ENCODE assay signal across 32 cellular contexts in genomic region chr9:20630241-20630943, GRCh38.
"Had no signal": no experiment of that assay in that cellular context is flagged by ENCODE, and none has a peak within 500 bp of the region (broad histone marks: within the 10 kb centered on the region; RNA-seq: fewer than 3 reads in every experiment).

No MANE protein-coding gene starts in this region.

- H3K4me1 ChIP-seq: esophagus squamous epithelium, upper lobe of right lung had no signal

- H3K27me3 ChIP-seq: esophagus squamous epithelium, neutrophil, tibial artery, upper lobe of right lung had no signal

- H3K4me3 ChIP-seq: esophagus squamous epithelium, tibial artery, upper lobe of right lung had no signal

- H3K9me3 ChIP-seq: esophagus squamous epithelium, neutrophil, tibial artery, upper lobe of right lung had no signal

- H3K27me3 Mint-ChIP-seq: progenitor cell of endocrine pancreas had no signal

- H3K36me3 ChIP-seq: esophagus squamous epithelium, neutrophil, tibial artery, upper lobe of right lung had no signal

- H3K36me3 Mint-ChIP-seq: activated naive CD8-positive, alpha-beta T cell treated with anti-CD3 and anti-CD28 coated beads for 36 hours; mesothelial cell of epicardium; naive B cell; stimulated activated memory B cell treated with anti-CD40 and anti-IgM and Interleukin-4, amounts not matched to agents 10 μg/mL and 1 μg/mL and 100 μg/mL, for 72 hours had no signal

- FAIRE-seq: bronchial epithelial cell, keratinocyte, small intestine, TTC549 had no signal

- H3K4me3 Mint-ChIP-seq: activated naive CD8-positive, alpha-beta T cell treated with anti-CD3 and anti-CD28 coated beads for 36 hours; central memory CD8-positive, alpha-beta T cell; dendritic cell treated with granulocyte-macrophage colony-stimulating factor and Interleukin-4, amounts not matched to agents 40 ng/mL and 50 ng/mL, for 4 days; mesothelial cell of epicardium; naive B cell; nephron progenitor cell; stimulated activated memory B cell treated with anti-CD40 and anti-IgM and Interleukin-4, amounts not matched to agents 10 μg/mL and 1 μg/mL and 100 μg/mL, for 72 hours; stimulated activated naive CD8-positive, alpha-beta T cell treated with anti-CD3 and anti-CD28 coated beads, Interleukin-15, amount 100 ng/mL, for 72 hours; T-helper 1 cell treated with Interleukin-12 subunit alpha and Interleukin-12 subunit beta and Interleukin-4 antibody, amounts not matched to agents 30 μg/mL and 1 μg/mL, for 36 hours had no signal

- H3K27ac ChIP-seq: epithelial cell of prostate, esophagus squamous epithelium, neutrophil, tibial artery, upper lobe of right lung, VCaP had no signal

- ATAC-seq: sciatic nerve; stimulated activated memory B cell treated with anti-CD40 and anti-IgM and Interleukin-4, amounts not matched to agents 10 μg/mL and 1 μg/mL and 100 μg/mL, for 72 hours; stimulated activated naive CD8-positive, alpha-beta T cell treated with anti-CD3 and anti-CD28 coated beads, Interleukin-15, amount 100 ng/mL, for 72 hours; upper lobe of right lung had no signal

- H3K9me3 Mint-ChIP-seq: activated naive CD8-positive, alpha-beta T cell treated with anti-CD3 and anti-CD28 coated beads for 36 hours; central memory CD8-positive, alpha-beta T cell; dendritic cell treated with granulocyte-macrophage colony-stimulating factor and Interleukin-4, amounts not matched to agents 40 ng/mL and 50 ng/mL, for 4 days; mesothelial cell of epicardium; nephron progenitor cell; stimulated activated memory B cell treated with anti-CD40 and anti-IgM and Interleukin-4, amounts not matched to agents 10 μg/mL and 1 μg/mL and 100 μg/mL, for 72 hours; stimulated activated naive CD8-positive, alpha-beta T cell treated with anti-CD3 and anti-CD28 coated beads, Interleukin-15, amount 100 ng/mL, for 72 hours; T-helper 1 cell treated with Interleukin-12 subunit alpha and Interleukin-12 subunit beta and Interleukin-4 antibody, amounts not matched to agents 30 μg/mL and 1 μg/mL, for 36 hours had no signal

- DNase-seq: activated CD4-positive, alpha-beta T cell treated with anti-CD3 and anti-CD28 coated beads for 4 hours; activated CD4-positive, alpha-beta T cell treated with anti-CD3 and anti-CD28 coated beads, Interleukin-2, amount 50 U/mL, for 4 hours; activated effector memory CD4-positive, alpha-beta T cell treated with Interleukin-2 at 50 U/mL for 16 hours; activated naive CD4-positive, alpha-beta T cell treated with Interleukin-2 at 50 U/mL for 16 hours; activated naive CD8-positive, alpha-beta T cell treated with anti-CD3 and anti-CD28 coated beads for 36 hours; amygdala; effector CD8-positive, alpha-beta T cell; esophagus squamous epithelium; head of caudate nucleus; hippocampal formation; naive B cell; nephron progenitor cell; small intestine; stimulated activated CD4-positive, alpha-beta T cell treated with anti-CD3 and anti-CD28 coated beads, Interleukin-4, amount 100 ng/mL, for 4 hours; stimulated activated CD8-positive, alpha-beta memory T cell treated with anti-CD3 and anti-CD28 coated beads, Interleukin-4, amount 100 ng/mL, for 48 hours; stimulated activated naive CD8-positive, alpha-beta T cell treated with anti-CD3 and anti-CD28 coated beads, Interleukin-15, amount 100 ng/mL, for 72 hours; T-helper 9 cell; tibial artery; upper lobe of right lung had no signal

- H3K27ac Mint-ChIP-seq: activated naive CD8-positive, alpha-beta T cell treated with anti-CD3 and anti-CD28 coated beads for 36 hours; dendritic cell treated with granulocyte-macrophage colony-stimulating factor and Interleukin-4, amounts not matched to agents 40 ng/mL and 50 ng/mL, for 4 days; mesothelial cell of epicardium; naive B cell; nephron progenitor cell; progenitor cell of endocrine pancreas; stimulated activated memory B cell treated with anti-CD40 and anti-IgM and Interleukin-4, amounts not matched to agents 10 μg/mL and 1 μg/mL and 100 μg/mL, for 72 hours; T-helper 1 cell treated with Interleukin-12 subunit alpha and Interleukin-12 subunit beta and Interleukin-4 antibody, amounts not matched to agents 30 μg/mL and 1 μg/mL, for 36 hours had no signal

- H3K4me1 Mint-ChIP-seq: activated naive CD8-positive, alpha-beta T cell treated with anti-CD3 and anti-CD28 coated beads for 36 hours; central memory CD8-positive, alpha-beta T cell; naive B cell; stimulated activated memory B cell treated with anti-CD40 and anti-IgM and Interleukin-4, amounts not matched to agents 10 μg/mL and 1 μg/mL and 100 μg/mL, for 72 hours; stimulated activated naive CD8-positive, alpha-beta T cell treated with anti-CD3 and anti-CD28 coated beads, Interleukin-15, amount 100 ng/mL, for 72 hours had no signal
